8 cellular contexts compared by ENCODE assay signal in genomic region chr19:18205180-18205915, GRCh38. TPM values are rescaled to one million over a fixed set of nuclear protein-coding genes. Genes with fewer than 3 reads are reported as not detected.
DNase-seq lines count a peak whose midpoint lies in the region; ATAC-seq lines count a peak whose summit lies in the region.

No MANE protein-coding gene starts in this region.

- H3K4me3 Mint-ChIP-seq in activated T-cell treated with anti-CD3 and anti-CD28 coated beads, Interleukin-2, amount 50 U/mL, for 4 hours = peak overlapping the region; percentile 90

- H3K4me3 ChIP-seq in mononuclear cell (ENCODE audit: low read length) = peak overlapping the region; percentile 55

- peaks cover 3% of the 10 kb centered on the region for H3K27me3 ChIP-seq in mononuclear cell (ENCODE audit: insufficient read depth, low read length)

- H3K4me1 Mint-ChIP-seq in activated T-cell treated with anti-CD3 and anti-CD28 coated beads, Interleukin-2, amount 50 U/mL, for 4 hours (ENCODE audit: low read depth) = peaks cover 23% of the 10 kb centered on the region

- peaks cover 28% of the 10 kb centered on the region for H3K4me1 ChIP-seq in mononuclear cell (ENCODE audit: insufficient read depth, low read length)

- H3K36me3 Mint-ChIP-seq in activated T-cell treated with anti-CD3 and anti-CD28 coated beads, Interleukin-2, amount 50 U/mL, for 4 hours (ENCODE audit: insufficient read depth) = no peaks in the 10 kb centered on the region

- H3K27me3 Mint-ChIP-seq in activated T-cell treated with anti-CD3 and anti-CD28 coated beads, Interleukin-2, amount 50 U/mL, for 4 hours (ENCODE audit: low read depth) = peaks cover 10% of the 10 kb centered on the region

- no peak for ATAC-seq in activated T-cell treated with anti-CD3 and anti-CD28 coated beads, Interleukin-2, amount 50 U/mL, for 4 hours
- peak; percentile 6 for ATAC-seq in esophagus mucosa
- ATAC-seq in GM21447 (IDR thresholded peaks at IDR 0.05; ENCODE audit: unreplicated experiment) = no peak

- no peaks in the 10 kb centered on the region for H3K9me3 Mint-ChIP-seq in activated T-cell treated with anti-CD3 and anti-CD28 coated beads, Interleukin-2, amount 50 U/mL, for 4 hours

- DNase-seq in NCI-H2081 (lab: John Stamatoyannopoulos, UW) = peak; percentile 46 to 54
- no peak for DNase-seq in NCI-H2081 treated with DMSO at 0.1 percent for 48 hours (lab: John Stamatoyannopoulos, UW)
- peak; percentile 92 for DNase-seq in NCI-H82 (lab: John Stamatoyannopoulos, UW)
- DNase-seq in activated T-cell treated with anti-CD3 and anti-CD28 coated beads, Interleukin-2, amount 50 U/mL, for 4 hours = peak; percentile 48
- peak; percentile 67 for DNase-seq in stromal cell of bone marrow (ENCODE audit: low read depth)

- H3K9me3 ChIP-seq in mononuclear cell (ENCODE audit: low read depth, low read length) = no peaks in the 10 kb centered on the region

RNA-seq across cellular contexts. Expression of gene RAB3A, which starts 1.5 kb away (rescaled TPM):
- total RNA-seq in activated T-cell treated with anti-CD3 and anti-CD28 coated beads, Interleukin-2, amount 50 U/mL, for 4 hours = 1 to 10 TPM; 3.6 to 8.0 (median 6.6) TPM
- 1.1 TPM for total RNA-seq in esophagus mucosa
- 3.8 TPM for total RNA-seq in mononuclear cell

RNA-seq across cellular contexts. Expression of gene MPV17L2, which starts 12.3 kb away (rescaled TPM):
- 10 to 100 TPM; 33.9 to 39.7 (median 35.7) TPM for total RNA-seq in activated T-cell treated with anti-CD3 and anti-CD28 coated beads, Interleukin-2, amount 50 U/mL, for 4 hours
- total RNA-seq in esophagus mucosa (6.8 TPM), mononuclear cell (4.3 TPM)

RNA-seq across cellular contexts. Expression of gene PDE4C, which starts 20.9 kb away (rescaled TPM):
- total RNA-seq in activated T-cell treated with anti-CD3 and anti-CD28 coated beads, Interleukin-2, amount 50 U/mL, for 4 hours = not detected
- total RNA-seq in esophagus mucosa (0.16 TPM), mononuclear cell (not detected)

RNA-seq across cellular contexts. Expression of gene IFI30, which starts 31.7 kb away (rescaled TPM):
- total RNA-seq in activated T-cell treated with anti-CD3 and anti-CD28 coated beads, Interleukin-2, amount 50 U/mL, for 4 hours = 10 to 100 TPM; 13.6 to 36.7 (median 13.8) TPM
- total RNA-seq in esophagus mucosa = 17.0 TPM
- total RNA-seq in mononuclear cell = 769 TPM

RNA-seq across cellular contexts. Expression of gene PIK3R2, which starts 52.4 kb away (rescaled TPM):
- 10 to 100 TPM; 16.5 to 21.4 (median 19.6) TPM for total RNA-seq in activated T-cell treated with anti-CD3 and anti-CD28 coated beads, Interleukin-2, amount 50 U/mL, for 4 hours
- total RNA-seq in esophagus mucosa = 35.6 TPM
- 3.7 TPM for total RNA-seq in mononuclear cell
